ENCODE assay signal across 10 cellular contexts in the genomic region with DNA sequence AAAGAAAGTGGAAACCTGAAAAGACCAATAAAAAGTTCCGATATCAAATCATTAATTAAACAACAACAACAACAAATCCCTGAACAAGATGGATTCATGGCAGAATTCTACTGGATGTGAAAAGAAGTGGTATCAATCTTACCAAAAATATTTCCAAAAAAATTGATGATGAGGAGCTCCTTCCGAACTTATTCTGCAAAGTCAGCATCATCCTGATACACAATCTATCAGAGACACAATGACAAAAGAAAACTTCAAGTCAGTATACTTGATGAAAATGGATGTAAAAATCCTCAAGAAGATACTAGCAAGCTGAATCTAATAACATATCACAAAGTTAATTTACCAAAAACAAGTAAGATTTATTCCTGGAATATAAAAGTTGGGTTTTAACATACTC.
"Had no signal": no experiment of that assay in that cellular context is flagged by ENCODE, and none has a peak within 500 bp of the region (broad histone marks: within the 10 kb centered on the region; RNA-seq: fewer than 3 reads in every experiment).

No MANE protein-coding gene starts in this region.

- H3K27ac ChIP-seq: GM23248, KMS-11 had no signal

- H2AFZ ChIP-seq: GM23248 had no signal

- DNase-seq: GM23248, GOT3, H7, HFFc6, Karpas-422, KBM-7 had no signal

- H3K4me1 ChIP-seq: HAP-1 had no signal

- H3K36me3 ChIP-seq: HAP-1 had no signal

- H3K9ac ChIP-seq: GM23248, KMS-11 had no signal

- H3K9me3 ChIP-seq: HAP-1 had no signal

- H3K4me3 ChIP-seq: GM23248, HAP-1 had no signal

- ATAC-seq: HCT116 had no signal

- FAIRE-seq: HTR-8/SVneo had no signal

- H3K4me2 ChIP-seq: KMS-11 had no signal
